8 cellular contexts compared by ENCODE assay signal in genomic region chr16:67666032-67666537, GRCh38. TPM values are rescaled to one million over a fixed set of nuclear protein-coding genes. Genes with fewer than 3 reads are reported as not detected.
DNase-seq lines count a peak whose midpoint lies in the region; ATAC-seq lines count a peak whose summit lies in the region.

No MANE protein-coding gene starts in this region.

- H3K9me3 Mint-ChIP-seq in stimulated activated memory B cell treated with anti-CD40 and anti-IgM and Interleukin-4, amounts not matched to agents 10 μg/mL and 1 μg/mL and 100 μg/mL, for 72 hours = no peaks in the 10 kb centered on the region

- peak overlapping the region; percentile 68 for H3K4me3 Mint-ChIP-seq in stimulated activated memory B cell treated with anti-CD40 and anti-IgM and Interleukin-4, amounts not matched to agents 10 μg/mL and 1 μg/mL and 100 μg/mL, for 72 hours

- DNase-seq in HT-29 (ENCODE audit: low spot score) (peak; percentile 36), adipocyte (ENCODE audit: low read depth) (peak; percentile 61), iPS-NIHi7 (ENCODE audit: extremely low spot score) (peak; percentile 67), C1 segment of cervical spinal cord (lab: John Stamatoyannopoulos, UW) (no peak), SW480 (ENCODE audit: low spot score) (no peak), kidney glomerular epithelial cell (lab: John Stamatoyannopoulos, UW) (no peak)

- H3K9me3 ChIP-seq in ES-I3 (ENCODE audit: control insufficient read depth, insufficient read depth, low read length) = no peaks in the 10 kb centered on the region
- H3K9me3 ChIP-seq in adipocyte (ENCODE audit: control insufficient read depth, low read length) = no peaks in the 10 kb centered on the region

- H3K27me3 ChIP-seq in adipocyte (replicated peaks; ENCODE audit: control insufficient read depth, insufficient read depth, low read length) = no peaks in the 10 kb centered on the region

- H3K4me1 Mint-ChIP-seq in stimulated activated memory B cell treated with anti-CD40 and anti-IgM and Interleukin-4, amounts not matched to agents 10 μg/mL and 1 μg/mL and 100 μg/mL, for 72 hours = peaks cover 59% of the 10 kb centered on the region

- no peaks in the 10 kb centered on the region for H3K36me3 ChIP-seq in ES-I3 (ENCODE audit: insufficient read depth, low read length)
- H3K36me3 ChIP-seq in adipocyte (ENCODE audit: control insufficient read depth, insufficient read depth, low read length, severe bottlenecking) = no peaks in the 10 kb centered on the region

- H3K36me3 Mint-ChIP-seq in stimulated activated memory B cell treated with anti-CD40 and anti-IgM and Interleukin-4, amounts not matched to agents 10 μg/mL and 1 μg/mL and 100 μg/mL, for 72 hours = peaks cover 13% of the 10 kb centered on the region

- peak; percentile 1 for ATAC-seq in stimulated activated memory B cell treated with anti-CD40 and anti-IgM and Interleukin-4, amounts not matched to agents 10 μg/mL and 1 μg/mL and 100 μg/mL, for 72 hours

- H3K9ac ChIP-seq in ES-I3 (ENCODE audit: low read depth, low read length) = peak overlapping the region; percentile 79
- peak overlapping the region; percentile 91 for H3K9ac ChIP-seq in adipocyte (ENCODE audit: low read length)

- H3K4me3 ChIP-seq in adipocyte (ENCODE audit: low read length) = peak overlapping the region; percentile 80

- peak overlapping the region; percentile 92 for H3K27ac Mint-ChIP-seq in stimulated activated memory B cell treated with anti-CD40 and anti-IgM and Interleukin-4, amounts not matched to agents 10 μg/mL and 1 μg/mL and 100 μg/mL, for 72 hours

- H3K27me3 Mint-ChIP-seq in stimulated activated memory B cell treated with anti-CD40 and anti-IgM and Interleukin-4, amounts not matched to agents 10 μg/mL and 1 μg/mL and 100 μg/mL, for 72 hours = no peaks in the 10 kb centered on the region

- H3K4me1 ChIP-seq in ES-I3 (ENCODE audit: insufficient read depth, low read length) (no peaks in the 10 kb centered on the region; the same call in 1 of the 2 replicates), adipocyte (ENCODE audit: control insufficient read depth, insufficient read depth, low read length) (peaks cover 25% of the 10 kb centered on the region)

RNA-seq across cellular contexts. Expression of gene ENKD1, which starts 0.5 kb away (rescaled TPM):
- total RNA-seq in HT-29 (2014; rRNA removed; shearing (Covaris generic)) = 52.6 and 58.8 TPM in 2 replicates

RNA-seq across cellular contexts. Expression of gene C16orf86, which starts 0.5 kb away (rescaled TPM):
- total RNA-seq in HT-29 (2014; rRNA removed; shearing (Covaris generic)) = 0.38 and 0.99 TPM in 2 replicates

RNA-seq across cellular contexts. Expression of gene PARD6A, which starts 5.3 kb away (rescaled TPM):
- total RNA-seq in HT-29 (2014; rRNA removed; shearing (Covaris generic)) = 24.9 and 38.1 TPM in 2 replicates

RNA-seq across cellular contexts. Expression of gene ACD, which starts 6.0 kb away (rescaled TPM):
- 79.6 and 82.2 TPM in 2 replicates for total RNA-seq in HT-29 (2014; rRNA removed; shearing (Covaris generic))

RNA-seq across cellular contexts. Expression of gene CARMIL2, which starts 21.1 kb away (rescaled TPM):
- total RNA-seq in HT-29 (2014; rRNA removed; shearing (Covaris generic)) = 0.81 and 2.7 TPM in 2 replicates

Comparison
In these comparisons a context has a peak if more than half of its experiments do, and no peak if none do; other contexts are left out.
1. DNase-seq: peak in HT-29 (single experiment), adipocyte (single experiment) and iPS-NIHi7 (single experiment); none in C1 segment of cervical spinal cord (0 of 14), SW480 (single experiment) and kidney glomerular epithelial cell (single experiment).